Comparison of ENCODE assay signal across 16 cellular contexts in the genomic region with DNA sequence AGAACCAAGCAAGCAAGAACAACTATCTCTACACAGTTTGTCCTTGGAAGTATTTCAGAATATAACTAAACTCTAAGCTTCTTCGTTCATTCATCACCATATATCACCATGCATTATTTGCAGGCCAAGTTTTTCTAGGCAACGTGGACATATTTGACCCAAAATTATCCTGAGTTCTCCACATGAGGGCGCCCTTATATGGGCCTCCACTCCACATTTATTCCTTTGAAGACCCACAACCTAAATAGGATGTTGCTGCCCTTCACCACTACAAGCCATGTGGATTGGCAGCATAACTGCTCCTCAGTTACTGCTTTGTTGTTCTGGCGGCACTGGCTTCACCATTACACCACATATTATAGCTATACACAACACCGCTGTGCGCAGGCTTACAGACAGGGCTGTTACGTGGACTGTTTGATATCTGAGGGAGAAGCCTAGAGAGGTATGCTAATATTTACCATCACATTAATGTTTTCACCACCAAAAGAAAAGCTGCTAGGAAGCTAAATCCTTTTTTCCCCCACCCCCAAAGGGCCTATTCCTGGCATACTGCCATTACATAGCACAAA.
DNase-seq lines count a peak whose midpoint lies in the region; ATAC-seq and TF ChIP-seq lines count a peak whose summit lies in the region.
"Had no signal": no experiment of that assay in that cellular context is flagged by ENCODE, and none has a peak within 500 bp of the region (broad histone marks: within the 10 kb centered on the region; RNA-seq: fewer than 3 reads in every experiment).

No MANE protein-coding gene starts in this region.

- peak; percentile 35 for TF ChIP-seq CTCF in Loucy (conservative IDR thresholded peaks at IDR 0.05; ENCODE audit: low read length)
- peak in 1 of 12 donors; percentile 8 for TF ChIP-seq CTCF in heart left ventricle (IDR thresholded peaks at IDR 0.05)

- no peak overlapping the region for H3K23ac ChIP-seq in mesendoderm (ENCODE audit: low read length)

- no peaks in the 10 kb centered on the region for H3K9me2 ChIP-seq in Loucy (replicated peaks; ENCODE audit: low read depth, low read length)

- H3K9me3 ChIP-seq in Loucy (ENCODE audit: insufficient read depth, low read depth, low read length) (no peaks in the 10 kb centered on the region; the same call in 1 of the 2 replicates), heart left ventricle (no peaks in the 10 kb centered on the region)
- H3K9me3 ChIP-seq: SJSA1 had no signal

- no peaks in the 10 kb centered on the region for H3K79me2 ChIP-seq in Loucy (ENCODE audit: insufficient read depth, low read length)
- H3K79me2 ChIP-seq in mesendoderm (ENCODE audit: control insufficient read depth, insufficient read depth, low read length): no peaks in the 10 kb centered on the region

- H2AK5ac ChIP-seq in mesendoderm (ENCODE audit: low read length): no peak overlapping the region

- no peak overlapping the region for H3K9ac ChIP-seq in Loucy (ENCODE audit: low read depth, low read length, poor library complexity, severe bottlenecking)
- H3K9ac ChIP-seq in mesendoderm (ENCODE audit: low read length): no peak overlapping the region

- intact Hi-C loops in heart left ventricle (cut with DNase I): no loop called here

- no peaks in the 10 kb centered on the region for H4K20me1 ChIP-seq in Loucy (ENCODE audit: insufficient read depth, low read length, poor library complexity, severe bottlenecking)

- no peak overlapping the region for H3K56ac ChIP-seq in mesendoderm (ENCODE audit: low read length)

- no peak for TF ChIP-seq POLR2A in heart left ventricle (IDR thresholded peaks at IDR 0.05)
- TF ChIP-seq POLR2A in GM18505 (IDR thresholded peaks at IDR 0.05; ENCODE audit: borderline replicate concordance, extremely low read depth, insufficient read depth, insufficient read length): no peak

- H2BK5ac ChIP-seq in mesendoderm (ENCODE audit: low read length): no peak overlapping the region

- H3K4ac ChIP-seq in mesendoderm (ENCODE audit: low read depth, low read length): no peak overlapping the region

- no peak overlapping the region for H3K18ac ChIP-seq in mesendoderm (ENCODE audit: low read length)

- H3K4me1 ChIP-seq in Loucy (ENCODE audit: insufficient read depth, low read length, poor library complexity, severe bottlenecking) (no peaks in the 10 kb centered on the region), mesendoderm (ENCODE audit: control insufficient read depth, low read depth, low read length) (no peaks in the 10 kb centered on the region), heart left ventricle (no peaks in the 10 kb centered on the region)
- H3K4me1 ChIP-seq: SJSA1 had no signal

- no peaks in the 10 kb centered on the region for H3K79me1 ChIP-seq in mesendoderm (ENCODE audit: low read length)

- H2BK15ac ChIP-seq in mesendoderm (replicated peaks; ENCODE audit: low read depth): no peak overlapping the region

- H3K27ac ChIP-seq in mesendoderm (ENCODE audit: low read depth, low read length) (no peak overlapping the region), heart left ventricle (no peak overlapping the region)
- H3K27ac ChIP-seq: SJSA1 had no signal

- peak; percentile 15 for DNase-seq in Daoy (ENCODE audit: low read depth)
- DNase-seq in OCI-M1 (lab: John Stamatoyannopoulos, UW): peak; percentile 18
- DNase-seq in mesendoderm: peak; percentile 53
- no peak for DNase-seq in heart left ventricle
- DNase-seq in activated T-cell treated with anti-CD3 and anti-CD28 coated beads, Interleukin-2, amount 50 U/mL, for 48 hours: no peak
- DNase-seq: activated naive CD4-positive, alpha-beta T cell treated with anti-CD3 and anti-CD28 coated beads, Interleukin-2, amount 50 U/mL, for 16 hours; caudate nucleus; CD4-positive, CD25-positive, alpha-beta regulatory T cell; hypothalamus; NCI-H446 treated with DMSO at 0.1 percent for 48 hours had no signal

- H3K4me3 ChIP-seq in Loucy (ENCODE audit: low read length, poor library complexity, severe bottlenecking) (no peak overlapping the region), mesendoderm (ENCODE audit: low read length) (no peak overlapping the region), heart left ventricle (no peak overlapping the region)
- H3K4me3 ChIP-seq: K562, lung, SJSA1 had no signal

- no peaks in the 10 kb centered on the region for H3F3A ChIP-seq in Loucy (ENCODE audit: low read depth)

- H2AFZ ChIP-seq in Loucy (ENCODE audit: low read length): no peak overlapping the region

- H3K27me3 ChIP-seq in Loucy (ENCODE audit: insufficient read depth, low read length, poor library complexity, severe bottlenecking) (no peaks in the 10 kb centered on the region), mesendoderm (ENCODE audit: insufficient read depth, low read length, poor library complexity) (no peaks in the 10 kb centered on the region), heart left ventricle (no peaks in the 10 kb centered on the region)
- H3K27me3 ChIP-seq: SJSA1 had no signal

- WGBS in mesendoderm (ENCODE audit: extremely low coverage, insufficient coverage, low lambda C conversion rate): no CpG with 5 or more reads among the region's 7 CpGs
- WGBS in heart left ventricle, 4 donors: 82 to 84% (median 83%) methylated on average over 7 of the region's 7 CpGs

- H2BK120ac ChIP-seq in mesendoderm (ENCODE audit: low read depth, low read length): no peak overlapping the region

- no peak overlapping the region for H4K8ac ChIP-seq in mesendoderm (ENCODE audit: low read depth, low read length)

- no peak for ATAC-seq in heart left ventricle
- ATAC-seq in HG02678 (IDR thresholded peaks at IDR 0.05; ENCODE audit: unreplicated experiment): no peak
- ATAC-seq in GM18505 (IDR thresholded peaks at IDR 0.05; ENCODE audit: unreplicated experiment): no peak
- ATAC-seq: K562 had no signal

- no peaks in the 10 kb centered on the region for H3K36me3 ChIP-seq in Loucy (ENCODE audit: insufficient read depth, low read length)
- no peaks in the 10 kb centered on the region for H3K36me3 ChIP-seq in mesendoderm (ENCODE audit: control insufficient read depth, insufficient read depth, low read length)
- no peaks in the 10 kb centered on the region for H3K36me3 ChIP-seq in heart left ventricle
- H3K36me3 ChIP-seq: SJSA1 had no signal

- H3K4me2 ChIP-seq in Loucy (ENCODE audit: low read depth, low read length, poor library complexity, severe bottlenecking): no peak overlapping the region
- H3K4me2 ChIP-seq in mesendoderm (ENCODE audit: low read length): no peak overlapping the region

- H4K5ac ChIP-seq in mesendoderm (ENCODE audit: low read length): no peak overlapping the region

Comparison
In these comparisons a context has a peak if more than half of its experiments do, and no peak if none do; other contexts are left out.
1. DNase-seq: peak in Daoy (single experiment), OCI-M1 (single experiment) and mesendoderm (single experiment); none in heart left ventricle (0 of 5) and activated T-cell treated with anti-CD3 and anti-CD28 coated beads, Interleukin-2, amount 50 U/mL, for 48 hours (0 of 2).